Comparison of ENCODE assay signal across 1 cellular context in genomic region chr5:51678335-51678734, GRCh38.
TF ChIP-seq lines count a peak whose summit lies in the region.

No MANE protein-coding gene starts in this region.

TF ChIP-seq in SK-N-SH treated with all-trans-retinoic acid at 6 μM for 48 hours, 23 proteins besides CTCF, POLR2A, EP300 and RAD21 (continued from another document):
- TF ChIP-seq, protein P1, sequence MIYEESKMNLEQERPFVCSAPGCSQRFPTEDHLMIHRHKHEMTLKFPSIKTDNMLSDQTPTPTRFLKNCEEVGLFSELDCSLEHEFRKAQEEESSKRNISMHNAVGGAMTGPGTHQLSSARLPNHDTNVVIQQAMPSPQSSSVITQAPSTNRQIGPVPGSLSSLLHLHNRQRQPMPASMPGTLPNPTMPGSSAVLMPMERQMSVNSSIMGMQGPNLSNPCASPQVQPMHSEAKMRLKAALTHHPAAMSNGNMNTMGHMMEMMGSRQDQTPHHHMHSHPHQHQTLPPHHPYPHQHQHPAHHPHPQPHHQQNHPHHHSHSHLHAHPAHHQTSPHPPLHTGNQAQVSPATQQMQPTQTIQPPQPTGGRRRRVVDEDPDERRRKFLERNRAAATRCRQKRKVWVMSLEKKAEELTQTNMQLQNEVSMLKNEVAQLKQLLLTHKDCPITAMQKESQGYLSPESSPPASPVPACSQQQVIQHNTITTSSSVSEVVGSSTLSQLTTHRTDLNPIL (CRISPR knock-in tag; IDR thresholded peaks at IDR 0.05; ENCODE audit: low read depth) = peak; percentile 70; the same call in 1 of the 2 replicates
- TF ChIP-seq CSRNP3 (CRISPR knock-in tag; IDR thresholded peaks at IDR 0.05) = peak; percentile 64; the same call in 1 of the 2 replicates
- no peak for TF ChIP-seq ZNF70 (CRISPR knock-in tag; IDR thresholded peaks at IDR 0.05)
- peak; percentile 99 for TF ChIP-seq ISL1 (CRISPR knock-in tag; IDR thresholded peaks at IDR 0.05)
